Comparison of ENCODE assay signal across 1 cellular context in the genomic region with DNA sequence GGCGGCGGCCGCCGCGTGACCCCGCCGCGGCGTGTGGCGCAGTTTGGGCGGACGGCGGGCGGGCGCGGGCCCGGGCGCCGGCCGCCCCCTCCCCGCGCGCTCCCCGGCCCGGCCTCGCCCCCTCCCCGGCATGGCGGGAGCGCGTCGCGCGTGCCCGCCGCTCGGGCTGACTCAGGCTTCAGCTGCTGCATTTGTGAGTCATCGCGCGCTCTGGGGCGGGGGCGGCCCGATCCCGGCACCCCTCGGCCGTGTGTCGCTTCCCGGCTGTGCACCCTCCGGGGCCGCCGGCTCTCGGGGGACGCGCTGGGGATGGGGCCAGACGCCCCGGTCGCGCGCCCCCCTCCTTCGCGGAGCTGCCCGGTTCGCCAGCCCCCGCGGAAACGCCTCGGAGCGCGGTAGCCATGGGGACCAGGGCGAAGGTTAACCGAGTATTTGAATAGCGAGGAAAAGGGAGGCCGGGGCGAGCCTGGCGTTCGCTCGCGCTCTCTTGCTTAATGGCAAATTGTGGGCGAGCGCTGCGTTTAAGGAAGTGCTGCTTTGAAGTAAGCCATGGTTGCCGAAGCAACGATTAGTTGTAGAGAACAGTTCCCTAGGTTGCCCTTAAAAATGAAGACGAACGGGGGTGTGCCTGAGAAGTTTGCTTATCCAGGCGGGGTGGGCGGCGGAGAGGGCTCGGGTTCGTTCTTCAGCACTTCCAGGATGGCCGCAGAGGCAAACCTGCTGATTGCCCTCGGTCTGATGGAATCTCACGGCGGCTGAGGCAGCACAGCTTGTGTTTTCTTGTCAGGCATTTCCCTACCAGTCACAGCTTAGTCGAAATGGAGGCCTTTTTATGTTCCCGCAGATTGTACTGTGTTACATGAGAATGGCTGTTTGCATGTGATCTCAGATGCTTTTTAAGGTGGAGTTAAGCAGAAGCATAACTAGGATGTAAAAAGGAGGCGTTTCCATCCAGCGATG.
TF ChIP-seq lines count a peak whose summit lies in the region.

No MANE protein-coding gene starts in this region.

TF ChIP-seq in HepG2, 621 proteins besides CTCF, POLR2A, EP300 and RAD21 (continued from another document and continues in another):
- TF ChIP-seq, protein P1, sequence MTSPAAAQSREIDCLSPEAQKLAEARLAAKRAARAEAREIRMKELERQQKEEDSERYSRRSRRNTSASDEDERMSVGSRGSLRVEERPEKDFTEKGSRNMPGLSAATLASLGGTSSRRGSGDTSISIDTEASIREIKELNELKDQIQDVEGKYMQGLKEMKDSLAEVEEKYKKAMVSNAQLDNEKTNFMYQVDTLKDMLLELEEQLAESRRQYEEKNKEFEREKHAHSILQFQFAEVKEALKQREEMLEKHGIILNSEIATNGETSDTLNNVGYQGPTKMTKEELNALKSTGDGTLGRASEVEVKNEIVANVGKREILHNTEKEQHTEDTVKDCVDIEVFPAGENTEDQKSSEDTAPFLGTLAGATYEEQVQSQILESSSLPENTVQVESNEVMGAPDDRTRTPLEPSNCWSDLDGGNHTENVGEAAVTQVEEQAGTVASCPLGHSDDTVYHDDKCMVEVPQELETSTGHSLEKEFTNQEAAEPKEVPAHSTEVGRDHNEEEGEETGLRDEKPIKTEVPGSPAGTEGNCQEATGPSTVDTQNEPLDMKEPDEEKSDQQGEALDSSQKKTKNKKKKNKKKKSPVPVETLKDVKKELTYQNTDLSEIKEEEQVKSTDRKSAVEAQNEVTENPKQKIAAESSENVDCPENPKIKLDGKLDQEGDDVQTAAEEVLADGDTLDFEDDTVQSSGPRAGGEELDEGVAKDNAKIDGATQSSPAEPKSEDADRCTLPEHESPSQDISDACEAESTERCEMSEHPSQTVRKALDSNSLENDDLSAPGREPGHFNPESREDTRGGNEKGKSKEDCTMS (CRISPR knock-in tag; conservative IDR thresholded peaks at IDR 0.05), result no peak
- TF ChIP-seq, protein P2, sequence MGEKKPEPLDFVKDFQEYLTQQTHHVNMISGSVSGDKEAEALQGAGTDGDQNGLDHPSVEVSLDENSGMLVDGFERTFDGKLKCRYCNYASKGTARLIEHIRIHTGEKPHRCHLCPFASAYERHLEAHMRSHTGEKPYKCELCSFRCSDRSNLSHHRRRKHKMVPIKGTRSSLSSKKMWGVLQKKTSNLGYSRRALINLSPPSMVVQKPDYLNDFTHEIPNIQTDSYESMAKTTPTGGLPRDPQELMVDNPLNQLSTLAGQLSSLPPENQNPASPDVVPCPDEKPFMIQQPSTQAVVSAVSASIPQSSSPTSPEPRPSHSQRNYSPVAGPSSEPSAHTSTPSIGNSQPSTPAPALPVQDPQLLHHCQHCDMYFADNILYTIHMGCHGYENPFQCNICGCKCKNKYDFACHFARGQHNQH (CRISPR knock-in tag; IDR thresholded peaks at IDR 0.05), result no peak
- no peak for TF ChIP-seq ZNF510 (CRISPR knock-in tag; IDR thresholded peaks at IDR 0.05; ENCODE audit: low read depth)
- TF ChIP-seq KMT2A (CRISPR knock-in tag; IDR thresholded peaks at IDR 0.05), result peak; percentile 62; the same call in 1 of the 2 replicates
- no peak for TF ChIP-seq NFATC3 (CRISPR knock-in tag; IDR thresholded peaks at IDR 0.05)
- TF ChIP-seq, protein P3, sequence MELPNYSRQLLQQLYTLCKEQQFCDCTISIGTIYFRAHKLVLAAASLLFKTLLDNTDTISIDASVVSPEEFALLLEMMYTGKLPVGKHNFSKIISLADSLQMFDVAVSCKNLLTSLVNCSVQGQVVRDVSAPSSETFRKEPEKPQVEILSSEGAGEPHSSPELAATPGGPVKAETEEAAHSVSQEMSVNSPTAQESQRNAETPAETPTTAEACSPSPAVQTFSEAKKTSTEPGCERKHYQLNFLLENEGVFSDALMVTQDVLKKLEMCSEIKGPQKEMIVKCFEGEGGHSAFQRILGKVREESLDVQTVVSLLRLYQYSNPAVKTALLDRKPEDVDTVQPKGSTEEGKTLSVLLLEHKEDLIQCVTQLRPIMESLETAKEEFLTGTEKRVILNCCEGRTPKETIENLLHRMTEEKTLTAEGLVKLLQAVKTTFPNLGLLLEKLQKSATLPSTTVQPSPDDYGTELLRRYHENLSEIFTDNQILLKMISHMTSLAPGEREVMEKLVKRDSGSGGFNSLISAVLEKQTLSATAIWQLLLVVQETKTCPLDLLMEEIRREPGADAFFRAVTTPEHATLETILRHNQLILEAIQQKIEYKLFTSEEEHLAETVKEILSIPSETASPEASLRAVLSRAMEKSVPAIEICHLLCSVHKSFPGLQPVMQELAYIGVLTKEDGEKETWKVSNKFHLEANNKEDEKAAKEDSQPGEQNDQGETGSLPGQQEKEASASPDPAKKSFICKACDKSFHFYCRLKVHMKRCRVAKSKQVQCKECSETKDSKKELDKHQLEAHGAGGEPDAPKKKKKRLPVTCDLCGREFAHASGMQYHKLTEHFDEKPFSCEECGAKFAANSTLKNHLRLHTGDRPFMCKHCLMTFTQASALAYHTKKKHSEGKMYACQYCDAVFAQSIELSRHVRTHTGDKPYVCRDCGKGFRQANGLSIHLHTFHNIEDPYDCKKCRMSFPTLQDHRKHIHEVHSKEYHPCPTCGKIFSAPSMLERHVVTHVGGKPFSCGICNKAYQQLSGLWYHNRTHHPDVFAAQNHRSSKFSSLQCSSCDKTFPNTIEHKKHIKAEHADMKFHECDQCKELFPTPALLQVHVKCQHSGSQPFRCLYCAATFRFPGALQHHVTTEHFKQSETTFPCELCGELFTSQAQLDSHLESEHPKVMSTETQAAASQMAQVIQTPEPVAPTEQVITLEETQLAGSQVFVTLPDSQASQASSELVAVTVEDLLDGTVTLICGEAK (IDR thresholded peaks at IDR 0.05), result no peak
- TF ChIP-seq, protein P3 (CRISPR knock-in tag; IDR thresholded peaks at IDR 0.05), result no peak
- TF ChIP-seq, protein P4, sequence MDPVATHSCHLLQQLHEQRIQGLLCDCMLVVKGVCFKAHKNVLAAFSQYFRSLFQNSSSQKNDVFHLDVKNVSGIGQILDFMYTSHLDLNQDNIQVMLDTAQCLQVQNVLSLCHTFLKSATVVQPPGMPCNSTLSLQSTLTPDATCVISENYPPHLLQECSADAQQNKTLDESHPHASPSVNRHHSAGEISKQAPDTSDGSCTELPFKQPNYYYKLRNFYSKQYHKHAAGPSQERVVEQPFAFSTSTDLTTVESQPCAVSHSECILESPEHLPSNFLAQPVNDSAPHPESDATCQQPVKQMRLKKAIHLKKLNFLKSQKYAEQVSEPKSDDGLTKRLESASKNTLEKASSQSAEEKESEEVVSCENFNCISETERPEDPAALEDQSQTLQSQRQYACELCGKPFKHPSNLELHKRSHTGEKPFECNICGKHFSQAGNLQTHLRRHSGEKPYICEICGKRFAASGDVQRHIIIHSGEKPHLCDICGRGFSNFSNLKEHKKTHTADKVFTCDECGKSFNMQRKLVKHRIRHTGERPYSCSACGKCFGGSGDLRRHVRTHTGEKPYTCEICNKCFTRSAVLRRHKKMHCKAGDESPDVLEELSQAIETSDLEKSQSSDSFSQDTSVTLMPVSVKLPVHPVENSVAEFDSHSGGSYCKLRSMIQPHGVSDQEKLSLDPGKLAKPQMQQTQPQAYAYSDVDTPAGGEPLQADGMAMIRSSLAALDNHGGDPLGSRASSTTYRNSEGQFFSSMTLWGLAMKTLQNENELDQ (CRISPR knock-in tag; IDR thresholded peaks at IDR 0.05; ENCODE audit: borderline replicate concordance), result no peak
- TF ChIP-seq PITX1 (CRISPR knock-in tag; IDR thresholded peaks at IDR 0.05), result no peak
- no peak for TF ChIP-seq ZNF230 (CRISPR knock-in tag; IDR thresholded peaks at IDR 0.05)
- TF ChIP-seq, protein P5, sequence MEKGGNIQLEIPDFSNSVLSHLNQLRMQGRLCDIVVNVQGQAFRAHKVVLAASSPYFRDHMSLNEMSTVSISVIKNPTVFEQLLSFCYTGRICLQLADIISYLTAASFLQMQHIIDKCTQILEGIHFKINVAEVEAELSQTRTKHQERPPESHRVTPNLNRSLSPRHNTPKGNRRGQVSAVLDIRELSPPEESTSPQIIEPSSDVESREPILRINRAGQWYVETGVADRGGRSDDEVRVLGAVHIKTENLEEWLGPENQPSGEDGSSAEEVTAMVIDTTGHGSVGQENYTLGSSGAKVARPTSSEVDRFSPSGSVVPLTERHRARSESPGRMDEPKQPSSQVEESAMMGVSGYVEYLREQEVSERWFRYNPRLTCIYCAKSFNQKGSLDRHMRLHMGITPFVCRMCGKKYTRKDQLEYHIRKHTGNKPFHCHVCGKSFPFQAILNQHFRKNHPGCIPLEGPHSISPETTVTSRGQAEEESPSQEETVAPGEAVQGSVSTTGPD (CRISPR knock-in tag; IDR thresholded peaks at IDR 0.05), result no peak
- TF ChIP-seq ZBTB1 (CRISPR knock-in tag; IDR thresholded peaks at IDR 0.05; ENCODE audit: borderline replicate concordance), result no peak
- no peak for TF ChIP-seq NFYC (CRISPR knock-in tag; IDR thresholded peaks at IDR 0.05)
- no peak for TF ChIP-seq FLYWCH1 (CRISPR knock-in tag; IDR thresholded peaks at IDR 0.05)
- TF ChIP-seq BRD4 (CRISPR knock-in tag; IDR thresholded peaks at IDR 0.05), result peak; percentile 64; the same call in 1 of the 2 replicates
- no peak for TF ChIP-seq HMG20A (CRISPR knock-in tag; IDR thresholded peaks at IDR 0.05; ENCODE audit: borderline replicate concordance)
- TF ChIP-seq ZNF790 (CRISPR knock-in tag; IDR thresholded peaks at IDR 0.05; ENCODE audit: borderline replicate concordance), result no peak
- TF ChIP-seq, protein P6, sequence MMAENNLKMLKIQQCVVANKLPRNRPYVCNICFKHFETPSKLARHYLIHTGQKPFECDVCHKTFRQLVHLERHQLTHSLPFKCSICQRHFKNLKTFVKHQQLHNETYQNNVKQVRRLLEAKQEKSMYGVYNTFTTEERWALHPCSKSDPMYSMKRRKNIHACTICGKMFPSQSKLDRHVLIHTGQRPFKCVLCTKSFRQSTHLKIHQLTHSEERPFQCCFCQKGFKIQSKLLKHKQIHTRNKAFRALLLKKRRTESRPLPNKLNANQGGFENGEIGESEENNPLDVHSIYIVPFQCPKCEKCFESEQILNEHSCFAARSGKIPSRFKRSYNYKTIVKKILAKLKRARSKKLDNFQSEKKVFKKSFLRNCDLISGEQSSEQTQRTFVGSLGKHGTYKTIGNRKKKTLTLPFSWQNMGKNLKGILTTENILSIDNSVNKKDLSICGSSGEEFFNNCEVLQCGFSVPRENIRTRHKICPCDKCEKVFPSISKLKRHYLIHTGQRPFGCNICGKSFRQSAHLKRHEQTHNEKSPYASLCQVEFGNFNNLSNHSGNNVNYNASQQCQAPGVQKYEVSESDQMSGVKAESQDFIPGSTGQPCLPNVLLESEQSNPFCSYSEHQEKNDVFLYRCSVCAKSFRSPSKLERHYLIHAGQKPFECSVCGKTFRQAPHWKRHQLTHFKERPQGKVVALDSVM (CRISPR knock-in tag; IDR thresholded peaks at IDR 0.05), result peak; percentile 68
- no peak for TF ChIP-seq SIN3A (IDR thresholded peaks at IDR 0.05; ENCODE audit: borderline replicate concordance, low read depth, low read length)
- TF ChIP-seq, protein P7, sequence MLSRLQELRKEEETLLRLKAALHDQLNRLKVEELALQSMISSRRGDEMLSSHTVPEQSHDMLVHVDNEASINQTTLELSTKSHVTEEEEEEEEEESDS (CRISPR knock-in tag; IDR thresholded peaks at IDR 0.05; ENCODE audit: borderline replicate concordance), result no peak
- TF ChIP-seq, protein P8, sequence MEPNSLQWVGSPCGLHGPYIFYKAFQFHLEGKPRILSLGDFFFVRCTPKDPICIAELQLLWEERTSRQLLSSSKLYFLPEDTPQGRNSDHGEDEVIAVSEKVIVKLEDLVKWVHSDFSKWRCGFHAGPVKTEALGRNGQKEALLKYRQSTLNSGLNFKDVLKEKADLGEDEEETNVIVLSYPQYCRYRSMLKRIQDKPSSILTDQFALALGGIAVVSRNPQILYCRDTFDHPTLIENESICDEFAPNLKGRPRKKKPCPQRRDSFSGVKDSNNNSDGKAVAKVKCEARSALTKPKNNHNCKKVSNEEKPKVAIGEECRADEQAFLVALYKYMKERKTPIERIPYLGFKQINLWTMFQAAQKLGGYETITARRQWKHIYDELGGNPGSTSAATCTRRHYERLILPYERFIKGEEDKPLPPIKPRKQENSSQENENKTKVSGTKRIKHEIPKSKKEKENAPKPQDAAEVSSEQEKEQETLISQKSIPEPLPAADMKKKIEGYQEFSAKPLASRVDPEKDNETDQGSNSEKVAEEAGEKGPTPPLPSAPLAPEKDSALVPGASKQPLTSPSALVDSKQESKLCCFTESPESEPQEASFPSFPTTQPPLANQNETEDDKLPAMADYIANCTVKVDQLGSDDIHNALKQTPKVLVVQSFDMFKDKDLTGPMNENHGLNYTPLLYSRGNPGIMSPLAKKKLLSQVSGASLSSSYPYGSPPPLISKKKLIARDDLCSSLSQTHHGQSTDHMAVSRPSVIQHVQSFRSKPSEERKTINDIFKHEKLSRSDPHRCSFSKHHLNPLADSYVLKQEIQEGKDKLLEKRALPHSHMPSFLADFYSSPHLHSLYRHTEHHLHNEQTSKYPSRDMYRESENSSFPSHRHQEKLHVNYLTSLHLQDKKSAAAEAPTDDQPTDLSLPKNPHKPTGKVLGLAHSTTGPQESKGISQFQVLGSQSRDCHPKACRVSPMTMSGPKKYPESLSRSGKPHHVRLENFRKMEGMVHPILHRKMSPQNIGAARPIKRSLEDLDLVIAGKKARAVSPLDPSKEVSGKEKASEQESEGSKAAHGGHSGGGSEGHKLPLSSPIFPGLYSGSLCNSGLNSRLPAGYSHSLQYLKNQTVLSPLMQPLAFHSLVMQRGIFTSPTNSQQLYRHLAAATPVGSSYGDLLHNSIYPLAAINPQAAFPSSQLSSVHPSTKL (CRISPR knock-in tag; IDR thresholded peaks at IDR 0.05), result 0 out of 2 replicates have a peak, but pooled peaks have one; percentile 32
- no peak for TF ChIP-seq ZNF660 (CRISPR knock-in tag; IDR thresholded peaks at IDR 0.05; ENCODE audit: borderline replicate concordance, low read depth)
- TF ChIP-seq ZNF577 (CRISPR knock-in tag; IDR thresholded peaks at IDR 0.05; ENCODE audit: borderline replicate concordance, low read depth), result no peak
- no peak for TF ChIP-seq KAT2B (IDR thresholded peaks at IDR 0.05; ENCODE audit: borderline replicate concordance, low read depth, low read length)
- TF ChIP-seq HIVEP1 (CRISPR knock-in tag; IDR thresholded peaks at IDR 0.05), result peak; percentile 46; the same call in 1 of the 2 replicates
